ENCODE assay signal across 8 cellular contexts in genomic region chr15:74937602-74938371, GRCh38. TPM values are rescaled to one million over a fixed set of nuclear protein-coding genes. Genes with fewer than 3 reads are reported as not detected.
A peak's percentile ranks its signal among the peaks of the same experiment; 100 is the strongest.
DNase-seq lines count a peak whose midpoint lies in the region; ATAC-seq and TF ChIP-seq lines count a peak whose summit lies in the region.

COX5A (minus strand) TSS chr15:74938073; CDS start chr15:74938014, 59 bp downstream.

- WGBS in lower leg skin, 2 donors = 0 to 1% methylated on average over 44 to 68 of the region's 84 CpGs

- CTCF ChIA-PET in activated CD4-positive, alpha-beta memory T cell treated with anti-CD3 and anti-CD28 coated beads for 36 hours (lab: Charles Lee) = interaction anchor here (0.6 to 5.6 kb wide), 6 partner anchors 13 to 169 kb away, joined by 3 to 25 read pairs (median 4); partner anchors contain the start of gene FAM219B

- H3K27me3 ChIP-seq in CD4-positive, CD25-positive, alpha-beta regulatory T cell (ENCODE audit: control insufficient read depth, insufficient read depth, low read length) = no peaks in the 10 kb centered on the region

- H3K9me3 Mint-ChIP-seq in CD4-positive, CD25-positive, alpha-beta regulatory T cell = no peaks in the 10 kb centered on the region
- no peaks in the 10 kb centered on the region for H3K9me3 Mint-ChIP-seq in activated CD4-positive, alpha-beta memory T cell treated with anti-CD3 and anti-CD28 coated beads for 36 hours

- peak; percentile 94 to 96 for ATAC-seq in CD4-positive, CD25-positive, alpha-beta regulatory T cell (ENCODE audit: low read depth in 2 of 2)
- ATAC-seq in GM19452 (IDR thresholded peaks at IDR 0.05; ENCODE audit: unreplicated experiment) = peak; percentile 84
- ATAC-seq in HG03575 (IDR thresholded peaks at IDR 0.05; ENCODE audit: extremely low read depth, insufficient number of reproducible peaks, low FRiP score, unreplicated experiment) = peak; percentile 39

- POLR2A ChIA-PET in activated CD4-positive, alpha-beta memory T cell treated with anti-CD3 and anti-CD28 coated beads for 36 hours (lab: Charles Lee) = interaction anchor here (0.7 to 1.2 kb wide), 3 partner anchors 31 to 149 kb away, joined by 3 to 4 read pairs (median 4); partner anchors contain the start of gene FAM219B

- intact Hi-C loops in activated CD4-positive, alpha-beta memory T cell treated with anti-CD3 and anti-CD28 coated beads for 36 hours (cut with micrococcal nuclease) = loop anchor here (1.0 to 5.0 kb wide), 6 partner anchors 19 to 395 kb away; partner anchors contain the start of genes ARID3B, CSK, MPI and RPP25
- intact Hi-C loops in lower leg skin (cut with DNase I; ENCODE audit: low total_unique reads) = no loop called here

- peaks cover 3% of the 10 kb centered on the region for H3K36me3 Mint-ChIP-seq in CD4-positive, CD25-positive, alpha-beta regulatory T cell
- peaks cover 2% of the 10 kb centered on the region for H3K36me3 Mint-ChIP-seq in activated CD4-positive, alpha-beta memory T cell treated with anti-CD3 and anti-CD28 coated beads for 36 hours

- H3K27ac ChIP-seq in CD4-positive, CD25-positive, alpha-beta regulatory T cell (ENCODE audit: insufficient read depth, low read length, poor library complexity, severe bottlenecking) = peak within 1 kb of the TSS; percentile 74

- TF ChIP-seq CTCF in lower leg skin (IDR thresholded peaks at IDR 0.05) = no peak

- H3K4me1 ChIP-seq in CD4-positive, CD25-positive, alpha-beta regulatory T cell (ENCODE audit: control insufficient read depth, insufficient read depth, low read length, poor library complexity, severe bottlenecking) = peaks cover 42% of the 10 kb centered on the region

- DNase-seq in CD4-positive, CD25-positive, alpha-beta regulatory T cell = peak; percentile 85 to 96 (median 93)
- DNase-seq in NCI-H774 (lab: John Stamatoyannopoulos, UW) (peak; percentile 94), dermis microvascular lymphatic vessel endothelial cell (ENCODE audit: low read depth in 2 of 2) (peak; percentile 91 to 97), lower leg skin (ENCODE audit: low spot score in 2 of 2) (peak; percentile 94 to 98)
- peak; percentile 96 for DNase-seq in activated CD4-positive, alpha-beta memory T cell treated with anti-CD3 and anti-CD28 coated beads for 36 hours
- DNase-seq in stimulated activated CD4-positive, alpha-beta T cell treated with anti-CD3 and anti-CD28 coated beads, Interleukin-4, amount 100 ng/mL, for 4 hours = peak; percentile 89 to 91

- peaks cover 5% of the 10 kb centered on the region for H3K27me3 Mint-ChIP-seq in CD4-positive, CD25-positive, alpha-beta regulatory T cell
- no peaks in the 10 kb centered on the region for H3K27me3 Mint-ChIP-seq in activated CD4-positive, alpha-beta memory T cell treated with anti-CD3 and anti-CD28 coated beads for 36 hours

- no peaks in the 10 kb centered on the region for H3K9me3 ChIP-seq in CD4-positive, CD25-positive, alpha-beta regulatory T cell (ENCODE audit: control insufficient read depth in 2 of 2, low read length in 2 of 2)

- peaks cover 13 to 47% (median 28%) of the 10 kb centered on the region in 4 donors for H3K4me1 Mint-ChIP-seq in CD4-positive, CD25-positive, alpha-beta regulatory T cell
- H3K4me1 Mint-ChIP-seq in activated CD4-positive, alpha-beta memory T cell treated with anti-CD3 and anti-CD28 coated beads for 36 hours (ENCODE audit: low read depth) = peaks cover 29% of the 10 kb centered on the region

- TF ChIP-seq POLR2A in lower leg skin (IDR thresholded peaks at IDR 0.05) = no peak

- peak within 1 kb of the TSS; percentile 98 for H3K4me3 ChIP-seq in CD4-positive, CD25-positive, alpha-beta regulatory T cell (ENCODE audit: low read depth, low read length)
- H3K4me3 ChIP-seq in lower leg skin (ENCODE audit: low read depth, poor library complexity, severe bottlenecking) = peak within 1 kb of the TSS; percentile 97

- peak within 1 kb of the TSS; percentile 92 to 93 (median 92) for H3K27ac Mint-ChIP-seq in CD4-positive, CD25-positive, alpha-beta regulatory T cell
- H3K27ac Mint-ChIP-seq in activated CD4-positive, alpha-beta memory T cell treated with anti-CD3 and anti-CD28 coated beads for 36 hours = peak within 1 kb of the TSS; percentile 87

- no peaks in the 10 kb centered on the region for H3K36me3 ChIP-seq in CD4-positive, CD25-positive, alpha-beta regulatory T cell (ENCODE audit: control insufficient read depth, insufficient read depth, low read length)

- H3K4me3 Mint-ChIP-seq in CD4-positive, CD25-positive, alpha-beta regulatory T cell = peak within 1 kb of the TSS; percentile 94 to 97 (median 94)
- peak within 1 kb of the TSS; percentile 86 for H3K4me3 Mint-ChIP-seq in activated CD4-positive, alpha-beta memory T cell treated with anti-CD3 and anti-CD28 coated beads for 36 hours

RNA-seq across cellular contexts. Expression of gene COX5A, which starts in this region (rescaled TPM):
- 91.8 TPM for total RNA-seq in CD4-positive, CD25-positive, alpha-beta regulatory T cell
- 100 to 1,000 TPM; 383 to 512 (median 449) TPM for polyA plus RNA-seq in CD4-positive, CD25-positive, alpha-beta regulatory T cell
- total RNA-seq in activated CD4-positive, alpha-beta memory T cell treated with anti-CD3 and anti-CD28 coated beads for 36 hours = 100 to 1,000 TPM; 322 TPM
- 57.8 and 82.1 TPM in 2 replicates for total RNA-seq in dermis microvascular lymphatic vessel endothelial cell
- 100 to 1,000 TPM; 109 to 175 (median 137) TPM for total RNA-seq in lower leg skin

Comparison
In these comparisons a context has a peak if more than half of its experiments do, and no peak if none do; other contexts are left out.
1. Peak in every context shown above with its lines: DNase-seq, ATAC-seq, H3K4me3 ChIP-seq and H3K27ac ChIP-seq.
2. ATAC-seq: peak in every context shown above with its lines; median percentile 95 in CD4-positive, CD25-positive, alpha-beta regulatory T cell; 84 in GM19452; 39 in HG03575.